In the genomic region with DNA sequence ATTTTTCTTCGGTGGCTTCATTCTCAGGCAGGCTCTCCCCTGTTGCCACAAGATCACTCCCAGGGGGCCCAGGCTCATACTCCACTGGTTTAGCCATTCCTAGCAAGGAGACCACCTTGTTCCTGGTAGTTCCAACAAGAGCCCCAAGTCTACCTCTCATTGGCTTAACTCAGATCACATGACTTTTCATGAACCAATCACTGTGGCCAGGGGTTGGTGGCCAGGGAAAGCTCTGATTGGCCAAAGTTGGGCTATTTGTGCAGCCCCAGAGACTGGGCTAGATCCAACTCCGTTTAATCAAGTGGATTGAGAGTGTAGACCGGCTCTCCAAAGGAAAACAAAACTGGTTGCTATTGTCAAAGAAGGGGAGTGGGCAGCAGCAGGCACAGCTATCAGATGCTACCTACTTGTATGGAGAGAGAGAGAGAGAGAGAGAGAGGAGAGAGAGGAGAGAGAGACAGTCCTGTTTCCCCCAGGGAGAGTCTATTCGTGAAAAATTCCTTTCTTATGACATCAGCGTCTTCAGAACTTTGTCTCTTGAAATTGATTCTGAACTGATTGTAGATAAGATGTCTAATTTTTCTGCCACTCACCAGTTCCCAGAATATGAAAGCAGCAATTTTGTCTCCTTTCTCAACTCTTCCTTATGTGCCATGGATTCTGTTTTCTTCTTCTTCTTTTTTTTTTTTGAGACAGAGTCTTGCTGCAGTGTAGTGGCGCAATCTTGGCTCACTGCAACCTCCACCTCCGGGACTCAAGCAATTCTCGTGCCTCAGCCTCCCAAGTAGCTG, we compare ENCODE assay signal across 1 cellular context.
A peak's percentile ranks its signal among the peaks of the same experiment; 100 is the strongest.
TF ChIP-seq lines count a peak whose summit lies in the region.

No MANE protein-coding gene starts in this region.

TF ChIP-seq in K562, 482 proteins besides CTCF, POLR2A, EP300 and RAD21 (continued from another document and continues in another):
- TF ChIP-seq ZNF740 (CRISPR knock-in tag; IDR thresholded peaks at IDR 0.05) (no peak), ZNF740 (tag; IDR thresholded peaks at IDR 0.05) (no peak), BHLHE40 (IDR thresholded peaks at IDR 0.05; ENCODE audit: low read length) (no peak), PCBP1 (IDR thresholded peaks at IDR 0.05; ENCODE audit: low read depth, low read length, poor library complexity, severe bottlenecking) (no peak), ZNF561 (CRISPR knock-in tag; conservative IDR thresholded peaks at IDR 0.05) (no peak), ZNF253 (CRISPR knock-in tag; conservative IDR thresholded peaks at IDR 0.05) (no peak), MIER1 (IDR thresholded peaks at IDR 0.05; ENCODE audit: low read depth) (no peak), CTBP1 (IDR thresholded peaks at IDR 0.05; ENCODE audit: borderline replicate concordance) (peak; percentile 18; the same call in 1 of the 2 replicates), LARP7 (IDR thresholded peaks at IDR 0.05) (no peak), ZNF644 (tag; IDR thresholded peaks at IDR 0.05; ENCODE audit: low read depth) (no peak), ZNF277 (CRISPR knock-in tag; IDR thresholded peaks at IDR 0.05; ENCODE audit: borderline replicate concordance) (no peak), ZNF184 (CRISPR knock-in tag; IDR thresholded peaks at IDR 0.05) (no peak), PHF8 (IDR thresholded peaks at IDR 0.05; ENCODE audit: borderline replicate concordance, low read length) (no peak), NR2C2 (CRISPR knock-in tag; IDR thresholded peaks at IDR 0.05) (no peak), NR2C2 (tag; IDR thresholded peaks at IDR 0.05) (no peak), ETV1 (tag; conservative IDR thresholded peaks at IDR 0.05; ENCODE audit: low read depth) (no peak), JUND (IDR thresholded peaks at IDR 0.05; ENCODE audit: borderline replicate concordance, low read depth, low read length) (peak; percentile 91), JUND (tag; IDR thresholded peaks at IDR 0.05; ENCODE audit: borderline replicate concordance, low read depth, low read length) (peak; percentile 96), BDP1 (IDR thresholded peaks at IDR 0.05; ENCODE audit: insufficient read depth, insufficient read length) (no peak), CBX2 (IDR thresholded peaks at IDR 0.05; ENCODE audit: insufficient read depth, low read length, poor library complexity, severe bottlenecking) (no peak), SP1 (CRISPR knock-in tag; IDR thresholded peaks at IDR 0.05) (no peak), XRCC5 (IDR thresholded peaks at IDR 0.05; ENCODE audit: low read depth, low read length) (0 out of 2 replicates have a peak, but pooled peaks have one; percentile 30), ZNF764 (CRISPR knock-in tag; IDR thresholded peaks at IDR 0.05; ENCODE audit: low read depth) (no peak), PTBP1 (IDR thresholded peaks at IDR 0.05; ENCODE audit: low read depth, low read length) (no peak), BCOR (IDR thresholded peaks at IDR 0.05) (no peak), ZFP30 (CRISPR knock-in tag; IDR thresholded peaks at IDR 0.05; ENCODE audit: borderline replicate concordance) (no peak), ZNF41 (CRISPR knock-in tag; conservative IDR thresholded peaks at IDR 0.05) (no peak), RBFOX2 (IDR thresholded peaks at IDR 0.05; ENCODE audit: low read depth, low read length) (no peak), TEAD4 (IDR thresholded peaks at IDR 0.05; ENCODE audit: low read length) (peak; percentile 73), TEAD4 (CRISPR knock-in tag; IDR thresholded peaks at IDR 0.05; ENCODE audit: borderline replicate concordance) (no peak), ZNF780A (CRISPR knock-in tag; IDR thresholded peaks at IDR 0.05) (no peak), CSDE1 (IDR thresholded peaks at IDR 0.05) (no peak), TSC22D4 (tag; IDR thresholded peaks at IDR 0.05) (no peak), TGIF2 (CRISPR knock-in tag; IDR thresholded peaks at IDR 0.05) (no peak), ZNF655 (CRISPR knock-in tag; IDR thresholded peaks at IDR 0.05) (no peak), GABPB2 (CRISPR knock-in tag; conservative IDR thresholded peaks at IDR 0.05) (no peak), MEIS2 (IDR thresholded peaks at IDR 0.05; ENCODE audit: partially characterized antibody) (no peak), ZNF76 (CRISPR knock-in tag; IDR thresholded peaks at IDR 0.05; ENCODE audit: borderline replicate concordance) (no peak), CC2D1A (IDR thresholded peaks at IDR 0.05) (peak; percentile 60)
- TF ChIP-seq, protein P1, sequence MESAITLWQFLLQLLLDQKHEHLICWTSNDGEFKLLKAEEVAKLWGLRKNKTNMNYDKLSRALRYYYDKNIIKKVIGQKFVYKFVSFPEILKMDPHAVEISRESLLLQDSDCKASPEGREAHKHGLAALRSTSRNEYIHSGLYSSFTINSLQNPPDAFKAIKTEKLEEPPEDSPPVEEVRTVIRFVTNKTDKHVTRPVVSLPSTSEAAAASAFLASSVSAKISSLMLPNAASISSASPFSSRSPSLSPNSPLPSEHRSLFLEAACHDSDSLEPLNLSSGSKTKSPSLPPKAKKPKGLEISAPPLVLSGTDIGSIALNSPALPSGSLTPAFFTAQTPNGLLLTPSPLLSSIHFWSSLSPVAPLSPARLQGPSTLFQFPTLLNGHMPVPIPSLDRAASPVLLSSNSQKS (CRISPR knock-in tag; IDR thresholded peaks at IDR 0.05), result no peak
- TF ChIP-seq, protein P2, sequence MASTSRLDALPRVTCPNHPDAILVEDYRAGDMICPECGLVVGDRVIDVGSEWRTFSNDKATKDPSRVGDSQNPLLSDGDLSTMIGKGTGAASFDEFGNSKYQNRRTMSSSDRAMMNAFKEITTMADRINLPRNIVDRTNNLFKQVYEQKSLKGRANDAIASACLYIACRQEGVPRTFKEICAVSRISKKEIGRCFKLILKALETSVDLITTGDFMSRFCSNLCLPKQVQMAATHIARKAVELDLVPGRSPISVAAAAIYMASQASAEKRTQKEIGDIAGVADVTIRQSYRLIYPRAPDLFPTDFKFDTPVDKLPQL (IDR thresholded peaks at IDR 0.05; ENCODE audit: extremely low read depth, insufficient read length), result no peak
- TF ChIP-seq, protein P3, sequence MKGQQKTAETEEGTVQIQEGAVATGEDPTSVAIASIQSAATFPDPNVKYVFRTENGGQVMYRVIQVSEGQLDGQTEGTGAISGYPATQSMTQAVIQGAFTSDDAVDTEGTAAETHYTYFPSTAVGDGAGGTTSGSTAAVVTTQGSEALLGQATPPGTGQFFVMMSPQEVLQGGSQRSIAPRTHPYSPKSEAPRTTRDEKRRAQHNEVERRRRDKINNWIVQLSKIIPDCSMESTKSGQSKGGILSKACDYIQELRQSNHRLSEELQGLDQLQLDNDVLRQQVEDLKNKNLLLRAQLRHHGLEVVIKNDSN (CRISPR knock-in tag; IDR thresholded peaks at IDR 0.05), result peak; percentile 83
- TF ChIP-seq, protein P4, sequence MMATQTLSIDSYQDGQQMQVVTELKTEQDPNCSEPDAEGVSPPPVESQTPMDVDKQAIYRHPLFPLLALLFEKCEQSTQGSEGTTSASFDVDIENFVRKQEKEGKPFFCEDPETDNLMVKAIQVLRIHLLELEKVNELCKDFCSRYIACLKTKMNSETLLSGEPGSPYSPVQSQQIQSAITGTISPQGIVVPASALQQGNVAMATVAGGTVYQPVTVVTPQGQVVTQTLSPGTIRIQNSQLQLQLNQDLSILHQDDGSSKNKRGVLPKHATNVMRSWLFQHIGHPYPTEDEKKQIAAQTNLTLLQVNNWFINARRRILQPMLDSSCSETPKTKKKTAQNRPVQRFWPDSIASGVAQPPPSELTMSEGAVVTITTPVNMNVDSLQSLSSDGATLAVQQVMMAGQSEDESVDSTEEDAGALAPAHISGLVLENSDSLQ (IDR thresholded peaks at IDR 0.05), result peak; percentile 75
- TF ChIP-seq, protein P5, sequence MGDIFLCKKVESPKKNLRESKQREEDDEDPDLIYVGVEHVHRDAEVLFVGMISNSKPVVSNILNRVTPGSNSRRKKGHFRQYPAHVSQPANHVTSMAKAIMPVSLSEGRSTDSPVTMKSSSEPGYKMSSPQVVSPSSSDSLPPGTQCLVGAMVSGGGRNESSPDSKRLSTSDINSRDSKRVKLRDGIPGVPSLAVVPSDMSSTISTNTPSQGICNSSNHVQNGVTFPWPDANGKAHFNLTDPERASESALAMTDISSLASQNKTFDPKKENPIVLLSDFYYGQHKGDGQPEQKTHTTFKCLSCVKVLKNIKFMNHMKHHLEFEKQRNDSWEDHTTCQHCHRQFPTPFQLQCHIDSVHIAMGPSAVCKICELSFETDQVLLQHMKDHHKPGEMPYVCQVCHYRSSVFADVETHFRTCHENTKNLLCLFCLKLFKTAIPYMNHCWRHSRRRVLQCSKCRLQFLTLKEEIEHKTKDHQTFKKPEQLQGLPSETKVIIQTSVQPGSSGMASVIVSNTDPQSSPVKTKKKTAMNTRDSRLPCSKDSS (IDR thresholded peaks at IDR 0.05; ENCODE audit: low read depth, partially characterized antibody), result no peak
- TF ChIP-seq, protein P6, sequence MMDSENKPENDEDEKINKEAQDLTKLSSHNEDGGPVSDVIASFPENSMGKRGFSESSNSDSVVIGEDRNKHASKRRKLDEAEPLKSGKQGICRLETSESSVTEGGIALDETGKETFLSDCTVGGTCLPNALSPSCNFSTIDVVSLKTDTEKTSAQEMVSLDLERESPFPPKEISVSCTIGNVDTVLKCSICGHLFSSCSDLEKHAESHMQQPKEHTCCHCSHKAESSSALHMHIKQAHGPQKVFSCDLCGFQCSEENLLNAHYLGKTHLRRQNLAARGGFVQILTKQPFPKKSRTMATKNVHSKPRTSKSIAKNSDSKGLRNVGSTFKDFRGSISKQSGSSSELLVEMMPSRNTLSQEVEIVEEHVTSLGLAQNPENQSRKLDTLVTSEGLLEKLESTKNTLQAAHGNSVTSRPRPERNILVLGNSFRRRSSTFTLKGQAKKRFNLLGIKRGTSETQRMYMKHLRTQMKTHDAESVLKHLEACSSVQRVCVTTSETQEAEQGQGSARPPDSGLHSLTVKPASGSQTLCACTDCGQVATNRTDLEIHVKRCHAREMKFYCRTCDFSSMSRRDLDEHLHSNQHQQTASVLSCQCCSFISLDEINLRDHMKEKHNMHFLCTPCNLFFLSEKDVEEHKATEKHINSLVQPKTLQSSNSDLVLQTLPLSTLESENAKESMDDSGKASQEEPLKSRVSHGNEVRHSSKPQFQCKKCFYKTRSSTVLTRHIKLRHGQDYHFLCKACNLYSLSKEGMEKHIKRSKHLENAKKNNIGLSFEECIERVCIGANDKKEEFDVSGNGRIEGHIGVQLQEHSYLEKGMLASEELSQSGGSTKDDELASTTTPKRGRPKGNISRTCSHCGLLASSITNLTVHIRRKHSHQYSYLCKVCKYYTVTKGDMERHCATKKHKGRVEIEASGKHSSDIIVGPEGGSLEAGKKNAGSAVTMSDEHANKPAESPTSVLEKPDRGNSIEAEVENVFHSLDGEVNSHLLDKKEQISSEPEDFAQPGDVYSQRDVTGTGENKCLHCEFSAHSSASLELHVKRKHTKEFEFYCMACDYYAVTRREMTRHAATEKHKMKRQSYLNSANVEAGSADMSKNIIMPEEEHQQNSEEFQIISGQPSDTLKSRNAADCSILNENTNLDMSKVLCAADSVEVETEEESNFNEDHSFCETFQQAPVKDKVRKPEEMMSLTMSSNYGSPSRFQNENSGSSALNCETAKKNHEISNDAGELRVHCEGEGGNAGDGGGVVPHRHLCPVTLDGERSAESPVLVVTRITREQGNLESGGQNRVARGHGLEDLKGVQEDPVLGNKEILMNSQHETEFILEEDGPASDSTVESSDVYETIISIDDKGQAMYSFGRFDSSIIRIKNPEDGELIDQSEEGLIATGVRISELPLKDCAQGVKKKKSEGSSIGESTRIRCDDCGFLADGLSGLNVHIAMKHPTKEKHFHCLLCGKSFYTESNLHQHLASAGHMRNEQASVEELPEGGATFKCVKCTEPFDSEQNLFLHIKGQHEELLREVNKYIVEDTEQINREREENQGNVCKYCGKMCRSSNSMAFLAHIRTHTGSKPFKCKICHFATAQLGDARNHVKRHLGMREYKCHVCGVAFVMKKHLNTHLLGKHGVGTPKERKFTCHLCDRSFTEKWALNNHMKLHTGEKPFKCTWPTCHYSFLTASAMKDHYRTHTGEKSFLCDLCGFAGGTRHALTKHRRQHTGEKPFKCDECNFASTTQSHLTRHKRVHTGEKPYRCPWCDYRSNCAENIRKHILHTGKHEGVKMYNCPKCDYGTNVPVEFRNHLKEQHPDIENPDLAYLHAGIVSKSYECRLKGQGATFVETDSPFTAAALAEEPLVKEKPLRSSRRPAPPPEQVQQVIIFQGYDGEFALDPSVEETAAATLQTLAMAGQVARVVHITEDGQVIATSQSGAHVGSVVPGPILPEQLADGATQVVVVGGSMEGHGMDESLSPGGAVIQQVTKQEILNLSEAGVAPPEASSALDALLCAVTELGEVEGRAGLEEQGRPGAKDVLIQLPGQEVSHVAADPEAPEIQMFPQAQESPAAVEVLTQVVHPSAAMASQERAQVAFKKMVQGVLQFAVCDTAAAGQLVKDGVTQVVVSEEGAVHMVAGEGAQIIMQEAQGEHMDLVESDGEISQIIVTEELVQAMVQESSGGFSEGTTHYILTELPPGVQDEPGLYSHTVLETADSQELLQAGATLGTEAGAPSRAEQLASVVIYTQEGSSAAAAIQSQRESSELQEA (IDR thresholded peaks at IDR 0.05; ENCODE audit: low read depth), result no peak
